ENCODE assay signal across 21 cellular contexts in genomic region chr10:1201010-1201807, GRCh38.
"Had no signal": no experiment of that assay in that cellular context is flagged by ENCODE, and none has a peak within 500 bp of the region (broad histone marks: within the 10 kb centered on the region; RNA-seq: fewer than 3 reads in every experiment).

No MANE protein-coding gene starts in this region.

- H3K27ac Mint-ChIP-seq: activated naive CD8-positive, alpha-beta T cell treated with anti-CD3 and anti-CD28 coated beads, Interleukin-2, amount 50 U/mL, for 24 hours; activated T-helper 17 cell treated with anti-CD3 and anti-CD28 coated beads, Interleukin-2, amount 50 U/mL, for 72 hours; natural killer cell; stimulated activated effector memory CD8-positive, alpha-beta T cell treated with anti-CD3 and anti-CD28 coated beads, Interleukin-12 subunit alpha, Interleukin-12 subunit beta, amount 100 ng/mL, for 72 hours; T-helper 2 cell treated with Interferon-gamma antibody and Interleukin-4, amounts not matched to agents 5 μg/mL and 100 μg/mL, for 36 hours had no signal

- H3K27me3 ChIP-seq: hepatocyte, uterus had no signal

- H3K9me3 Mint-ChIP-seq: activated naive CD8-positive, alpha-beta T cell treated with anti-CD3 and anti-CD28 coated beads, Interleukin-2, amount 50 U/mL, for 24 hours; activated T-helper 17 cell treated with anti-CD3 and anti-CD28 coated beads, Interleukin-2, amount 50 U/mL, for 72 hours; effector memory CD8-positive, alpha-beta T cell; natural killer cell; stimulated activated effector memory CD8-positive, alpha-beta T cell treated with anti-CD3 and anti-CD28 coated beads, Interleukin-12 subunit alpha, Interleukin-12 subunit beta, amount 100 ng/mL, for 72 hours; T-helper 2 cell treated with Interferon-gamma antibody and Interleukin-4, amounts not matched to agents 5 μg/mL and 100 μg/mL, for 36 hours had no signal

- H3K9me3 ChIP-seq: neutrophil, sigmoid colon, tibial artery, uterus had no signal

- H3K79me2 ChIP-seq: hepatocyte, parathyroid adenoma had no signal

- FAIRE-seq: islet of Langerhans, TTC549 had no signal

- H3K36me3 ChIP-seq: neutrophil, sigmoid colon, tibial artery, uterus had no signal

- H3K4me2 ChIP-seq: hepatocyte had no signal

- H3K9ac ChIP-seq: parathyroid adenoma had no signal

- H2AFZ ChIP-seq: hepatocyte, parathyroid adenoma had no signal

- H3K36me3 Mint-ChIP-seq: natural killer cell; stimulated activated effector memory CD8-positive, alpha-beta T cell treated with anti-CD3 and anti-CD28 coated beads, Interleukin-12 subunit alpha, Interleukin-12 subunit beta, amount 100 ng/mL, for 72 hours had no signal

- H3K27me3 Mint-ChIP-seq: activated naive CD8-positive, alpha-beta T cell treated with anti-CD3 and anti-CD28 coated beads, Interleukin-2, amount 50 U/mL, for 24 hours had no signal

- H3K4me1 ChIP-seq: parathyroid adenoma, sigmoid colon, tibial artery, uterus had no signal

- H3K4me3 ChIP-seq: hepatocyte, lung, sigmoid colon, tibial artery, uterus had no signal

- H3K4me3 Mint-ChIP-seq: activated naive CD8-positive, alpha-beta T cell treated with anti-CD3 and anti-CD28 coated beads, Interleukin-2, amount 50 U/mL, for 24 hours; activated T-helper 17 cell treated with anti-CD3 and anti-CD28 coated beads, Interleukin-2, amount 50 U/mL, for 72 hours; effector memory CD8-positive, alpha-beta T cell; natural killer cell; stimulated activated effector memory CD8-positive, alpha-beta T cell treated with anti-CD3 and anti-CD28 coated beads, Interleukin-12 subunit alpha, Interleukin-12 subunit beta, amount 100 ng/mL, for 72 hours; T-helper 2 cell treated with Interferon-gamma antibody and Interleukin-4, amounts not matched to agents 5 μg/mL and 100 μg/mL, for 36 hours had no signal

- H3K27ac ChIP-seq: neutrophil, parathyroid adenoma, tibial artery, uterus had no signal

- DNase-seq: activated CD4-positive, alpha-beta T cell treated with anti-CD3 and anti-CD28 coated beads, Interleukin-2, amount 50 U/mL, for 48 hours; activated naive CD4-positive, alpha-beta T cell treated with Interleukin-2 at 50 U/mL for 16 hours; activated naive CD8-positive, alpha-beta T cell treated with anti-CD3 and anti-CD28 coated beads, Interleukin-2, amount 50 U/mL, for 24 hours; activated T-cell treated with anti-CD3 and anti-CD28 coated beads for 4 hours; aorta; dermis blood vessel endothelial cell; effector memory CD8-positive, alpha-beta T cell; natural killer cell; sigmoid colon; stimulated activated CD4-positive, alpha-beta T cell treated with anti-CD3 and anti-CD28 coated beads, Interleukin-4, amount 100 ng/mL, for 24 hours; tibial artery; uterus had no signal

- H3K4me1 Mint-ChIP-seq: activated naive CD8-positive, alpha-beta T cell treated with anti-CD3 and anti-CD28 coated beads, Interleukin-2, amount 50 U/mL, for 24 hours; activated T-helper 17 cell treated with anti-CD3 and anti-CD28 coated beads, Interleukin-2, amount 50 U/mL, for 72 hours; natural killer cell; stimulated activated effector memory CD8-positive, alpha-beta T cell treated with anti-CD3 and anti-CD28 coated beads, Interleukin-12 subunit alpha, Interleukin-12 subunit beta, amount 100 ng/mL, for 72 hours had no signal
